22 cellular contexts compared by ENCODE assay signal in genomic region chr1:22189619-22190018, GRCh38. TPM values are rescaled to one million over a fixed set of nuclear protein-coding genes. Genes with fewer than 3 reads are reported as not detected.
DNase-seq lines count a peak whose midpoint lies in the region; ATAC-seq and TF ChIP-seq lines count a peak whose summit lies in the region.
"Had no signal": no experiment of that assay in that cellular context is flagged by ENCODE, and none has a peak within 500 bp of the region (broad histone marks: within the 10 kb centered on the region; RNA-seq: fewer than 3 reads in every experiment).

No MANE protein-coding gene starts in this region.

- no peaks in the 10 kb centered on the region for H4K20me1 ChIP-seq in SK-N-SH (ENCODE audit: insufficient read depth)
- no peaks in the 10 kb centered on the region for H4K20me1 ChIP-seq in HCT116 (ENCODE audit: insufficient read depth)
- H4K20me1 ChIP-seq: BLaER1 treated with 17β-estradiol and CSF1 and Interleukin-3, amounts not matched to agents 10 nM and 100 nM had no signal

- H3K9me3 Mint-ChIP-seq in chondrocyte (ENCODE audit: low read depth): no peaks in the 10 kb centered on the region
- H3K9me3 Mint-ChIP-seq: CD14-positive monocyte; CD4-positive, alpha-beta T cell; CD8-positive, alpha-beta memory T cell had no signal

- no peak for TF ChIP-seq CTCF in SK-N-SH (IDR thresholded peaks at IDR 0.05)
- no peak for TF ChIP-seq CTCF in HCT116 (IDR thresholded peaks at IDR 0.05 in 2 of 3, conservative IDR thresholded peaks at IDR 0.05 in 1 of 3; ENCODE audit: borderline replicate concordance in 1 of 3, insufficient read depth in 1 of 3, low read depth in 2 of 3, low read length in 2 of 3)
- no peak for TF ChIP-seq CTCF in chondrocyte (IDR thresholded peaks at IDR 0.05)
- TF ChIP-seq CTCF in left lung (IDR thresholded peaks at IDR 0.05): no peak

- H3K4me2 ChIP-seq in SK-N-SH: no peak overlapping the region
- H3K4me2 ChIP-seq in HCT116 (ENCODE audit: low read length): no peak overlapping the region
- H3K4me2 ChIP-seq: BLaER1 treated with 17β-estradiol and CSF1 and Interleukin-3, amounts not matched to agents 10 nM and 100 nM had no signal

- H3K9ac ChIP-seq in SK-N-SH (no peak overlapping the region), HCT116 (ENCODE audit: low read length) (no peak overlapping the region)
- H3K9ac ChIP-seq: BLaER1 treated with 17β-estradiol and CSF1 and Interleukin-3, amounts not matched to agents 10 nM and 100 nM had no signal

- H3K27me3 ChIP-seq in SK-N-SH (ENCODE audit: insufficient read depth) (no peaks in the 10 kb centered on the region), HCT116 (ENCODE audit: insufficient read depth, low read length) (no peaks in the 10 kb centered on the region), left lung (peaks cover 0 to 14% of the 10 kb centered on the region in 2 donors)
- H3K27me3 ChIP-seq: BE2C; BLaER1 treated with 17β-estradiol and CSF1 and Interleukin-3, amounts not matched to agents 10 nM and 100 nM had no signal

- TF ChIP-seq POLR2A in HCT116 (IDR thresholded peaks at IDR 0.05; ENCODE audit: borderline replicate concordance, extremely low read depth, insufficient read depth, insufficient read length): no peak

- CTCF ChIA-PET in SK-N-SH (lab: Yijun Ruan, JAX) (interaction anchor here (2.0 kb wide), 1 partner anchor 12 kb away, joined by 8 read pairs; no protein-coding TSS in a partner anchor), HCT116 (lab: Charles Lee) (no interaction called here)

- no peak overlapping the region for H3K4me3 Mint-ChIP-seq in chondrocyte (ENCODE audit: unreplicated experiment)
- H3K4me3 Mint-ChIP-seq: CD14-positive monocyte; CD4-positive, alpha-beta T cell; CD8-positive, alpha-beta memory T cell had no signal

- no peaks in the 10 kb centered on the region for H3K9me3 ChIP-seq in SK-N-SH
- H3K9me3 ChIP-seq in HCT116 (ENCODE audit: control insufficient read depth in 1 of 2, insufficient read depth in 1 of 2, low read depth in 1 of 2, low read length in 2 of 2): no peaks in the 10 kb centered on the region
- H3K9me3 ChIP-seq in left lung: no peaks in the 10 kb centered on the region
- H3K9me3 ChIP-seq: BE2C; BLaER1 treated with 17β-estradiol and CSF1 and Interleukin-3, amounts not matched to agents 10 nM and 100 nM; HAP-1 had no signal

- no peak overlapping the region for H3K4me3 ChIP-seq in SK-N-SH (ENCODE audit: low read depth in 2 of 2, low read length in 1 of 2)
- no peak overlapping the region for H3K4me3 ChIP-seq in HCT116 (replicated peaks in 1 of 2; ENCODE audit: low read depth in 1 of 2, low read length in 2 of 2)
- no peak overlapping the region for H3K4me3 ChIP-seq in left lung
- H3K4me3 ChIP-seq: BLaER1 treated with 17β-estradiol and CSF1 and Interleukin-3, amounts not matched to agents 10 nM and 100 nM; HAP-1 had no signal

- no peak for TF ChIP-seq EP300 in SK-N-SH (IDR thresholded peaks at IDR 0.05; ENCODE audit: borderline replicate concordance in 1 of 2, low read depth in 1 of 2, low read length in 1 of 2)

- H3K27ac Mint-ChIP-seq in chondrocyte (ENCODE audit: unreplicated experiment): no peak overlapping the region
- H3K27ac Mint-ChIP-seq: CD14-positive monocyte; CD4-positive, alpha-beta T cell; CD8-positive, alpha-beta memory T cell had no signal

- H3K27ac ChIP-seq in SK-N-SH (ENCODE audit: low read depth in 2 of 2, low read length in 1 of 2) (no peak overlapping the region), HCT116 (ENCODE audit: low read depth, low read length) (no peak overlapping the region), left lung (no peak overlapping the region)
- H3K27ac ChIP-seq: 22Rv1; BLaER1 treated with 17β-estradiol and CSF1 and Interleukin-3, amounts not matched to agents 10 nM and 100 nM had no signal

- no peaks in the 10 kb centered on the region for H3K9me2 ChIP-seq in SK-N-SH
- no peaks in the 10 kb centered on the region for H3K9me2 ChIP-seq in HCT116 (ENCODE audit: insufficient read depth)

- ATAC-seq in SK-N-SH treated with all-trans-retinoic acid at 6 μM for 48 hours (no peak), HCT116 (no peak), left lung (no peak), GM21515 (IDR thresholded peaks at IDR 0.05; ENCODE audit: unreplicated experiment) (no peak)

- POLR2A ChIA-PET in SK-N-SH (lab: Yijun Ruan, JAX): no interaction called here
- POLR2A ChIA-PET in HCT116 (lab: Charles Lee): no interaction called here

- H3F3A ChIP-seq in SK-N-SH (replicated peaks; ENCODE audit: insufficient read depth): no peaks in the 10 kb centered on the region

- H2AFZ ChIP-seq in SK-N-SH (ENCODE audit: low read depth) (no peak overlapping the region), HCT116 (ENCODE audit: low read depth, low read length, poor library complexity, severe bottlenecking) (no peak overlapping the region)

- H3K36me3 ChIP-seq in SK-N-SH (replicated peaks in 1 of 2; ENCODE audit: control insufficient read depth in 1 of 2, insufficient read depth in 2 of 2, low read length in 1 of 2): no peaks in the 10 kb centered on the region
- no peaks in the 10 kb centered on the region for H3K36me3 ChIP-seq in HCT116 (ENCODE audit: control insufficient read depth in 1 of 2, insufficient read depth in 2 of 2, low read length in 2 of 2)
- no peaks in the 10 kb centered on the region for H3K36me3 ChIP-seq in left lung
- H3K36me3 ChIP-seq: BE2C; BLaER1 treated with 17β-estradiol and CSF1 and Interleukin-3, amounts not matched to agents 10 nM and 100 nM; HAP-1 had no signal

- TF ChIP-seq RAD21 in SK-N-SH (IDR thresholded peaks at IDR 0.05; ENCODE audit: low read length) (no peak), HCT116 (IDR thresholded peaks at IDR 0.05; ENCODE audit: low read depth) (no peak)

- H3K79me2 ChIP-seq in SK-N-SH (ENCODE audit: insufficient read depth) (no peaks in the 10 kb centered on the region), HCT116 (ENCODE audit: insufficient read depth, low read length) (no peaks in the 10 kb centered on the region)

- H3K27me3 Mint-ChIP-seq in chondrocyte (ENCODE audit: low read depth): peaks cover 55% of the 10 kb centered on the region

- no TSS peak for BruUV-seq in HCT116 (replicated peaks; lab: Mats Ljungman, UMichigan)

- intact Hi-C loops in HCT116 (cut with micrococcal nuclease) (no loop called here), left lung (cut with DNase I) (no loop called here)

- RAD21 ChIA-PET in HCT116 (lab: Charles Lee; ENCODE audit: low non-redundant PET in 1 of 2, low total read pairs in 2 of 2, uncharacterized antibody in 2 of 2, unreplicated experiment in 2 of 2): no interaction called here

- no peaks in the 10 kb centered on the region for H3K4me1 Mint-ChIP-seq in chondrocyte (ENCODE audit: low read depth)
- H3K4me1 Mint-ChIP-seq: CD14-positive monocyte had no signal

- peaks cover 6% of the 10 kb centered on the region for H3K36me3 Mint-ChIP-seq in chondrocyte (ENCODE audit: low read depth)
- H3K36me3 Mint-ChIP-seq: CD14-positive monocyte; CD8-positive, alpha-beta memory T cell had no signal

- DNase-seq in SK-N-SH (no peak), HCT116 (ENCODE audit: low read depth, low spot score) (no peak), chondrocyte (ENCODE audit: low spot score) (peak; percentile 10), left lung (no peak), DMS153 treated with DMSO at 0.1 percent for 48 hours (lab: John Stamatoyannopoulos, UW; ENCODE audit: unreplicated experiment) (no peak)
- DNase-seq: ACHN; AML-193; BE2C; CD4-positive, alpha-beta T cell; DMS 273 treated with DMSO at 0.1 percent for 48 hours; DMS53; DMS79 treated with DMSO at 0.1 percent for 48 hours; GF-D8; GOT3 had no signal

- H3K4me1 ChIP-seq in SK-N-SH (ENCODE audit: control insufficient read depth in 1 of 2, insufficient read depth in 2 of 2, low read depth in 1 of 2, low read length in 1 of 2) (no peaks in the 10 kb centered on the region), HCT116 (ENCODE audit: control insufficient read depth in 1 of 2, insufficient read depth in 2 of 2, low read length in 2 of 2) (no peaks in the 10 kb centered on the region), left lung (no peaks in the 10 kb centered on the region)
- H3K4me1 ChIP-seq: BE2C, HAP-1 had no signal

- 16% methylated on average over 3 of the region's 4 CpGs for WGBS in SK-N-SH (ENCODE audit: low lambda C conversion rate)

TF ChIP-seq in SK-N-SH, 30 proteins besides CTCF, POLR2A, EP300 and RAD21 (continues in another document):
- TF ChIP-seq TAF1 (IDR thresholded peaks at IDR 0.05; ENCODE audit: borderline replicate concordance, low read depth, low read length): no peak

TF ChIP-seq in SK-N-SH treated with all-trans-retinoic acid at 6 μM for 48 hours, 23 proteins besides CTCF, POLR2A, EP300 and RAD21:
- no peak for TF ChIP-seq ZFP3 (CRISPR knock-in tag; IDR thresholded peaks at IDR 0.05)
- no peak for TF ChIP-seq CSDC2 (CRISPR knock-in tag; IDR thresholded peaks at IDR 0.05)
- no peak for TF ChIP-seq RARB (CRISPR knock-in tag; IDR thresholded peaks at IDR 0.05)
- no peak for TF ChIP-seq ZNF565 (CRISPR knock-in tag; conservative IDR thresholded peaks at IDR 0.05; ENCODE audit: low read depth)
TF ChIP-seq in SK-N-SH treated with all-trans-retinoic acid at 6 μM for 48 hours: peak in this region for 0.

TF ChIP-seq in PFSK-1, 5 proteins besides CTCF, POLR2A, EP300 and RAD21 (continues in another document):
- no peak for TF ChIP-seq SIN3A (IDR thresholded peaks at IDR 0.05; ENCODE audit: borderline replicate concordance, insufficient read depth, low read length)

RNA-seq across cellular contexts. Expression of gene WNT4, which starts 46.7 kb away (rescaled TPM):
- 0.03 and 0.08 TPM in 2 replicates for polyA plus RNA-seq in SK-N-SH (2012; rRNA removed)
- 0.01 and 0.05 TPM in 2 replicates for polyA plus RNA-seq in SK-N-SH (2012; cell fraction: cytosol; rRNA removed)
- polyA plus RNA-seq in SK-N-SH (2012; cell fraction: nucleus; rRNA removed): 0.02 and 0.23 TPM in 2 replicates
- 1.5 TPM for total RNA-seq in HCT116 (2021; ENCODE audit: unreplicated experiment)
- polyA plus RNA-seq in HCT116 (2012): 1.7 and 2.3 TPM in 2 replicates
- polyA plus RNA-seq in PFSK-1 (2012; ENCODE audit: insufficient read length, low read depth): 1.3 TPM
- total RNA-seq in chondrocyte: 0.05 to 0.46 TPM (median 0.08 TPM) in 3 replicates
- total RNA-seq in left lung: 1 to 10 TPM; 1.8 to 4.0 TPM
- total RNA-seq: CD4-positive, alpha-beta T cell; CD8-positive, alpha-beta memory T cell had no signal
- polyA plus RNA-seq: CD14-positive monocyte had no signal
